Comparison of ENCODE assay signal across 23 cellular contexts in genomic region chr3:151293127-151293526, GRCh38. TPM values are rescaled to one million over a fixed set of nuclear protein-coding genes. Genes with fewer than 3 reads are reported as not detected.
DNase-seq lines count a peak whose midpoint lies in the region; ATAC-seq, FAIRE-seq and TF ChIP-seq lines count a peak whose summit lies in the region.
"Had no signal": no experiment of that assay in that cellular context is flagged by ENCODE, and none has a peak within 500 bp of the region (broad histone marks: within the 10 kb centered on the region; RNA-seq: fewer than 3 reads in every experiment).

No MANE protein-coding gene starts in this region.

- H3K27ac ChIP-seq in mammary epithelial cell (ENCODE audit: insufficient read depth, low read depth, low read length), result peak overlapping the region; percentile 18
- H3K27ac ChIP-seq in GM12878 (ENCODE audit: control insufficient read depth, insufficient read depth), result no peak overlapping the region
- H3K27ac ChIP-seq in mesendoderm (ENCODE audit: low read depth, low read length), result no peak overlapping the region
- H3K27ac ChIP-seq: BLaER1, KMS-11 had no signal

- TF ChIP-seq RAD21 in GM12878 (IDR thresholded peaks at IDR 0.05; ENCODE audit: insufficient read depth, low read depth, low read length), result no peak

- no peak for FAIRE-seq in GM12878 (lab: Jason Lieb, UNC)
- FAIRE-seq: A204.1, D721Med, HepG2, RCC 7860 had no signal

- H2BK120ac ChIP-seq in mesendoderm (ENCODE audit: low read depth, low read length), result no peak overlapping the region

- H3K23ac ChIP-seq in mesendoderm (ENCODE audit: low read length), result no peak overlapping the region

- intact Hi-C loops in mammary epithelial cell (cut with micrococcal nuclease) (no loop called here), MCF 10A (cut with micrococcal nuclease) (no loop called here), GM12878 (cut with micrococcal nuclease; ENCODE audit: unreplicated experiment) (loop anchor here (5.0 kb wide), 2 partner anchors 544 to 624 kb away; no protein-coding TSS in a partner anchor)

- H2BK15ac ChIP-seq in mesendoderm (replicated peaks; ENCODE audit: low read depth), result no peak overlapping the region

- H2AFZ ChIP-seq in mammary epithelial cell (ENCODE audit: low read depth, low read length) (no peak overlapping the region), GM12878 (ENCODE audit: control insufficient read depth, low read depth, low read length) (no peak overlapping the region)

- H3K4ac ChIP-seq in mesendoderm (ENCODE audit: low read depth, low read length), result no peak overlapping the region

- TF ChIP-seq CTCF in mammary epithelial cell (conservative IDR thresholded peaks at IDR 0.05 in 1 of 2, IDR thresholded peaks at IDR 0.05 in 1 of 2; ENCODE audit: extremely low read depth in 1 of 2, insufficient read depth in 1 of 2, low read depth in 1 of 2, low read length in 2 of 2) (no peak), MCF 10A (IDR thresholded peaks at IDR 0.05; ENCODE audit: unreplicated experiment) (no peak), GM12878 (IDR thresholded peaks at IDR 0.05 in 2 of 3, conservative IDR thresholded peaks at IDR 0.05 in 1 of 3; ENCODE audit: control insufficient read depth in 2 of 3, extremely low read depth in 1 of 3, insufficient read depth in 1 of 3, low read depth in 3 of 3, low read length in 3 of 3) (no peak)

- no peaks in the 10 kb centered on the region for H3K9me3 Mint-ChIP-seq in MCF 10A (ENCODE audit: unreplicated experiment)
- H3K9me3 Mint-ChIP-seq: CD8-positive, alpha-beta T cell; HFFc6 had no signal

- H3K27me3 Mint-ChIP-seq in MCF 10A (ENCODE audit: insufficient read depth, unreplicated experiment), result no peaks in the 10 kb centered on the region

- CTCF ChIA-PET in mammary epithelial cell (lab: Charles Lee; ENCODE audit: low non-redundant PET) (no interaction called here), MCF 10A (lab: Yijun Ruan, JAX) (interaction anchor here (0.6 to 3.7 kb wide), 9 partner anchors 8 to 175 kb away, joined by 3 to 26 read pairs (median 5); no protein-coding TSS in a partner anchor), GM12878 (lab: Yijun Ruan, JAX) (interaction anchor here (0.7 to 2.7 kb wide), 8 partner anchors 15 to 137 kb away, joined by 3 to 10 read pairs (median 4); partner anchors contain the start of gene P2RY14)

- no peaks in the 10 kb centered on the region for H3K4me1 ChIP-seq in mammary epithelial cell (ENCODE audit: insufficient read depth, low read length)
- no peaks in the 10 kb centered on the region for H3K4me1 ChIP-seq in GM12878 (ENCODE audit: control insufficient read depth, insufficient read depth, low read length)
- no peaks in the 10 kb centered on the region for H3K4me1 ChIP-seq in mesendoderm (ENCODE audit: control insufficient read depth, low read depth, low read length)
- H3K4me1 ChIP-seq: BLaER1 had no signal

- TF ChIP-seq POLR2A in GM12878 (IDR thresholded peaks at IDR 0.05; ENCODE audit: low read depth, low read length), result no peak

- no peak overlapping the region for H4K5ac ChIP-seq in mesendoderm (ENCODE audit: low read length)

- H3K4me3 ChIP-seq in mammary epithelial cell (replicated peaks in 1 of 3; ENCODE audit: insufficient read depth in 1 of 3, low read depth in 2 of 3, low read length in 3 of 3) (no peak overlapping the region), GM12878 (no peak overlapping the region), mesendoderm (ENCODE audit: low read length) (no peak overlapping the region)
- H3K4me3 ChIP-seq: BLaER1, MG63 had no signal

- H3K36me3 Mint-ChIP-seq in MCF 10A (ENCODE audit: insufficient read depth, unreplicated experiment), result peaks cover 57% of the 10 kb centered on the region
- H3K36me3 Mint-ChIP-seq: CD8-positive, alpha-beta T cell had no signal

- SMC1A ChIA-PET in GM12878 (lab: Charles Lee; ENCODE audit: uncharacterized antibody, unreplicated experiment), result interaction anchor here (0.6 to 1.9 kb wide), 5 partner anchors 11 to 555 kb away, joined by 3 to 10 read pairs (median 3); no protein-coding TSS in a partner anchor

- no peak overlapping the region for H2AK5ac ChIP-seq in mesendoderm (ENCODE audit: low read length)

- dilution Hi-C loops in mammary epithelial cell (cut with HindIII; ENCODE audit: low sequenced_read_pairs), result no loop called here

- H3K18ac ChIP-seq in mesendoderm (ENCODE audit: low read length), result no peak overlapping the region

- no peak overlapping the region for H4K8ac ChIP-seq in mesendoderm (ENCODE audit: low read depth, low read length)

- peaks cover 29% of the 10 kb centered on the region for H3K79me2 ChIP-seq in mammary epithelial cell (ENCODE audit: insufficient read depth, low read length)
- H3K79me2 ChIP-seq in GM12878 (ENCODE audit: control insufficient read depth, insufficient read depth, low read length), result no peaks in the 10 kb centered on the region
- H3K79me2 ChIP-seq in mesendoderm (ENCODE audit: control insufficient read depth, insufficient read depth, low read length), result no peaks in the 10 kb centered on the region

- H3K4me1 Mint-ChIP-seq in MCF 10A (ENCODE audit: insufficient read depth, unreplicated experiment), result no peaks in the 10 kb centered on the region

- H3K79me1 ChIP-seq in mesendoderm (ENCODE audit: low read length), result no peaks in the 10 kb centered on the region

- H4K20me1 ChIP-seq in mammary epithelial cell (ENCODE audit: insufficient read depth, low read length) (peaks cover 4% of the 10 kb centered on the region), GM12878 (ENCODE audit: control insufficient read depth, insufficient read depth) (no peaks in the 10 kb centered on the region)
- H4K20me1 ChIP-seq: BLaER1 had no signal

- 13% methylated on average over 6 of the region's 6 CpGs for WGBS in mammary epithelial cell (ENCODE audit: low coverage, missing lambda C conversion rate)
- WGBS in GM12878 (ENCODE audit: insufficient coverage, insufficient replicate concordance, low lambda C conversion rate, missing lambda C conversion rate), result 1% methylated on average over 6 of the region's 6 CpGs
- WGBS in mesendoderm (ENCODE audit: extremely low coverage, insufficient coverage, low lambda C conversion rate), result no CpG with 5 or more reads among the region's 6 CpGs

- peak; percentile 53 for ATAC-seq in GM12878
- ATAC-seq: CD8-positive, alpha-beta T cell; HepG2 had no signal

- H3K9ac ChIP-seq in mammary epithelial cell (ENCODE audit: insufficient read depth, low read length) (no peak overlapping the region), GM12878 (ENCODE audit: control insufficient read depth, insufficient read depth, low read length) (no peak overlapping the region), mesendoderm (ENCODE audit: low read length) (no peak overlapping the region)
- H3K9ac ChIP-seq: BLaER1, KMS-11 had no signal

- POLR2A ChIA-PET in MCF 10A (lab: Yijun Ruan, JAX) (interaction anchor here (0.6 to 3.0 kb wide), 11 partner anchors 8 to 1745 kb away, joined by 3 to 23 read pairs (median 3); partner anchors contain the start of genes GPR87 and P2RY14), GM12878 (lab: Charles Lee) (no interaction called here)

- H2BK5ac ChIP-seq in mesendoderm (ENCODE audit: low read length), result no peak overlapping the region

- no peak overlapping the region for H3K4me2 ChIP-seq in mammary epithelial cell (ENCODE audit: insufficient read depth, low read depth, low read length)
- H3K4me2 ChIP-seq in GM12878 (ENCODE audit: control insufficient read depth, insufficient read depth), result no peak overlapping the region
- no peak overlapping the region for H3K4me2 ChIP-seq in mesendoderm (ENCODE audit: low read length)
- H3K4me2 ChIP-seq: BLaER1, KMS-11 had no signal

- no peak overlapping the region for H3K4me3 Mint-ChIP-seq in MCF 10A (ENCODE audit: unreplicated experiment)
- H3K4me3 Mint-ChIP-seq: CD8-positive, alpha-beta T cell; HFFc6 had no signal

- BruUV-seq in mammary epithelial cell (replicated peaks; lab: Mats Ljungman, UMichigan), result no TSS peak
- no TSS peak for BruUV-seq in MCF 10A (replicated peaks; lab: Mats Ljungman, UMichigan)
- no TSS peak for BruUV-seq in GM12878 (replicated peaks; lab: Mats Ljungman, UMichigan)

- H3K56ac ChIP-seq in mesendoderm (ENCODE audit: low read length), result no peak overlapping the region

- in situ Hi-C loops in mammary epithelial cell (cut with MboI; ENCODE audit: low sequenced_read_pairs in 2 of 2), result no loop called here
- in situ Hi-C loops in GM12878 (cut with MboI), result no loop called here

- no peaks in the 10 kb centered on the region for H3K27me3 ChIP-seq in mammary epithelial cell (ENCODE audit: insufficient read depth, low read length)
- peaks cover 0 to 2% of the 10 kb centered on the region in 2 experiments; a peak in 2 of 4 replicates for H3K27me3 ChIP-seq in GM12878 (replicated peaks in 1 of 2; ENCODE audit: control insufficient read depth in 2 of 2, insufficient read depth in 2 of 2, low read length in 1 of 2)
- H3K27me3 ChIP-seq in mesendoderm (ENCODE audit: insufficient read depth, low read length, poor library complexity), result no peaks in the 10 kb centered on the region
- H3K27me3 ChIP-seq: BLaER1, MG63 had no signal

- no peak for TF ChIP-seq EP300 in GM12878 (IDR thresholded peaks at IDR 0.05; ENCODE audit: borderline replicate concordance in 1 of 2, control insufficient read depth in 1 of 2, low read depth in 2 of 2, low read length in 2 of 2)

- RAD21 ChIA-PET in GM12878 (lab: Charles Lee; ENCODE audit: unreplicated experiment), result interaction anchor here (0.9 to 1.5 kb wide), 3 partner anchors 66 to 546 kb away, joined by 3 read pairs; no protein-coding TSS in a partner anchor

- no peaks in the 10 kb centered on the region for H3K9me3 ChIP-seq in mammary epithelial cell (replicated peaks; ENCODE audit: insufficient read depth, low read length)
- H3K9me3 ChIP-seq in GM12878 (replicated peaks; ENCODE audit: control insufficient read depth, insufficient read depth, low read length), result no peaks in the 10 kb centered on the region
- H3K9me3 ChIP-seq: BLaER1, MG63 had no signal

- H3K27ac Mint-ChIP-seq in MCF 10A (ENCODE audit: low read depth, unreplicated experiment), result no peak overlapping the region
- H3K27ac Mint-ChIP-seq: CD8-positive, alpha-beta T cell; HFFc6 had no signal

- peak; percentile 56 for DNase-seq in mammary epithelial cell
- DNase-seq in MCF 10A (ENCODE audit: unreplicated experiment), result no peak
- DNase-seq in GM12878 (ENCODE audit: low read depth, low spot score), result no peak
- DNase-seq in mesendoderm, result peak; percentile 54
- no peak for DNase-seq in NOMO-1 treated with dmso at 0.1 percent for 144 hours (lab: John Stamatoyannopoulos, UW; ENCODE audit: unreplicated experiment)
- DNase-seq in GF-D8 (lab: John Stamatoyannopoulos, UW), result no peak
- DNase-seq in effector CD4-positive, alpha-beta T cell, result no peak
- DNase-seq: CD8-positive, alpha-beta T cell; DMS79 treated with DMSO at 0.1 percent for 48 hours; GOT3; HFFc6; MG63; NCI-H1092 treated with DMSO at 0.1 percent for 48 hours; NCI-H1694; NCI-H524; SHP77 had no signal

- H3K36me3 ChIP-seq in mammary epithelial cell (ENCODE audit: insufficient read depth, low read length) (peaks cover 43% of the 10 kb centered on the region), GM12878 (ENCODE audit: control insufficient read depth in 2 of 2, insufficient read depth in 2 of 2, low read length in 1 of 2) (no peaks in the 10 kb centered on the region), mesendoderm (ENCODE audit: control insufficient read depth, insufficient read depth, low read length) (no peaks in the 10 kb centered on the region)
- H3K36me3 ChIP-seq: BLaER1, MG63 had no signal

RNA-seq across cellular contexts. Expression of gene P2RY14, which starts 14.8 kb away (rescaled TPM):
- total RNA-seq in mammary epithelial cell, result not detected
- not detected for polyA plus RNA-seq in mammary epithelial cell
- polyA minus RNA-seq in mammary epithelial cell, result not detected
- total RNA-seq in MCF 10A (2022), result not detected in 2 replicates
- not detected in 2 replicates for total RNA-seq in GM12878 (2013; cell fraction: nucleolus; rRNA removed)
- total RNA-seq in GM12878 (2014; rRNA removed), result 0.06 TPM in 1 of 2 replicates, not detected in the other
- total RNA-seq in GM12878 (2014; rRNA removed; fragmentation: Illumina TruSeq; extraction: Trizol), result 0.05 TPM in 1 of 2 replicates, not detected in the other
- not detected in 2 replicates for total RNA-seq in GM12878 (2021)
- polyA plus RNA-seq in GM12878 (2011; ENCODE audit: low read depth), result not detected
- not detected in 2 replicates for polyA plus RNA-seq in GM12878 (2011; rRNA removed)
- polyA plus RNA-seq in GM12878 (2011; cell fraction: cytosol; rRNA removed), result not detected in 2 replicates
- not detected in 2 replicates for polyA plus RNA-seq in GM12878 (2011; cell fraction: nucleus; rRNA removed)
- polyA plus RNA-seq in GM12878 (2012), result not detected in 2 replicates
- polyA plus RNA-seq in GM12878 (2014; fragmentation: Illumina TruSeq; extraction: Trizol), result 0.10 and 0.28 TPM in 2 replicates
- polyA plus RNA-seq in GM12878 (2014; fragmentation: Nextera tagmentation; extraction: Ambion mirVana), result not detected
- 0.06 and 0.37 TPM in 2 replicates for polyA plus RNA-seq in GM12878 (2014; rRNA removed)
- polyA plus RNA-seq in GM12878 (2016; fragmentation: Nextera tagmentation; extraction: Ambion mirVana), result not detected
- polyA minus RNA-seq in GM12878 (2011; rRNA and poly(A)+ RNA removed), result not detected in 2 replicates
- not detected in 2 replicates for polyA minus RNA-seq in GM12878 (2011; cell fraction: cytosol; rRNA and poly(A)+ RNA removed)
- polyA minus RNA-seq in GM12878 (2011; cell fraction: nucleus; rRNA and poly(A)+ RNA removed), result not detected in 2 replicates
- polyA plus RNA-seq in mesendoderm (2013, experiment 1 of 2), result 0.01 TPM
- 0.03 TPM for polyA plus RNA-seq in mesendoderm (2013, experiment 2 of 2)
- total RNA-seq: G401, HepG2, HFFc6 had no signal
- polyA plus RNA-seq: HepG2 had no signal

RNA-seq across cellular contexts. Expression of gene GPR87, which starts 23.5 kb away (rescaled TPM):
- total RNA-seq in mammary epithelial cell (10 to 100 TPM; 66.1 to 78.7 TPM), MCF 10A (2022) (41.9 and 51.8 TPM in 2 replicates), GM12878 (2014; rRNA removed) (0.06 TPM in 1 of 2 replicates, not detected in the other), GM12878 (2014; rRNA removed; fragmentation: Illumina TruSeq; extraction: Trizol) (not detected in 2 replicates), GM12878 (2021) (not detected in 2 replicates)
- polyA plus RNA-seq in mammary epithelial cell (88.9 TPM), GM12878 (2011; rRNA removed) (not detected in 2 replicates), GM12878 (2014; fragmentation: Illumina TruSeq; extraction: Trizol) (0.10 TPM in 1 of 2 replicates, not detected in the other), GM12878 (2014; fragmentation: Nextera tagmentation; extraction: Ambion mirVana) (under 1 TPM in 1 of 2 experiments, not detected in 1; 0.16 TPM), GM12878 (2014; rRNA removed) (0.08 TPM in 1 of 2 replicates, not detected in the other), GM12878 (2016; fragmentation: Nextera tagmentation; extraction: Ambion mirVana) (under 1 TPM; 0.21 to 0.27 TPM)
- polyA minus RNA-seq in mammary epithelial cell, result 41.7 TPM
- not detected in 2 replicates for total RNA-seq in GM12878 (2013; cell fraction: nucleolus; rRNA removed)
- polyA plus RNA-seq in GM12878 (2011; ENCODE audit: low read depth), result not detected
- polyA plus RNA-seq in GM12878 (2011; cell fraction: cytosol; rRNA removed), result not detected in 2 replicates
- not detected in 2 replicates for polyA plus RNA-seq in GM12878 (2011; cell fraction: nucleus; rRNA removed)
- polyA plus RNA-seq in GM12878 (2012), result 0.14 TPM in 1 of 2 replicates, not detected in the other
- not detected in 2 replicates for polyA minus RNA-seq in GM12878 (2011; rRNA and poly(A)+ RNA removed)
- not detected in 2 replicates for polyA minus RNA-seq in GM12878 (2011; cell fraction: cytosol; rRNA and poly(A)+ RNA removed)
- not detected in 2 replicates for polyA minus RNA-seq in GM12878 (2011; cell fraction: nucleus; rRNA and poly(A)+ RNA removed)
- 0.70 TPM for polyA plus RNA-seq in mesendoderm (2013, experiment 1 of 2)
- polyA plus RNA-seq in mesendoderm (2013, experiment 2 of 2), result 0.55 TPM
- total RNA-seq: CD8-positive, alpha-beta T cell; HepG2; HFFc6 had no signal
- polyA plus RNA-seq: HepG2 had no signal

RNA-seq across cellular contexts. Expression of gene P2RY13, which starts 36.2 kb away (rescaled TPM):
- total RNA-seq in mammary epithelial cell (not detected), MCF 10A (2022) (not detected in 2 replicates), GM12878 (2014; rRNA removed) (not detected in 2 replicates), GM12878 (2014; rRNA removed; fragmentation: Illumina TruSeq; extraction: Trizol) (not detected in 2 replicates), GM12878 (2021) (not detected in 2 replicates)
- polyA plus RNA-seq in mammary epithelial cell (not detected), GM12878 (2011; rRNA removed) (not detected in 2 replicates), GM12878 (2014; fragmentation: Illumina TruSeq; extraction: Trizol) (not detected in 2 replicates), GM12878 (2014; fragmentation: Nextera tagmentation; extraction: Ambion mirVana) (not detected), GM12878 (2014; rRNA removed) (not detected in 2 replicates), GM12878 (2016; fragmentation: Nextera tagmentation; extraction: Ambion mirVana) (not detected)
- not detected for polyA minus RNA-seq in mammary epithelial cell
- total RNA-seq in GM12878 (2013; cell fraction: nucleolus; rRNA removed), result not detected in 2 replicates
- not detected for polyA plus RNA-seq in GM12878 (2011; ENCODE audit: low read depth)
- polyA plus RNA-seq in GM12878 (2011; cell fraction: cytosol; rRNA removed), result not detected in 2 replicates
- polyA plus RNA-seq in GM12878 (2011; cell fraction: nucleus; rRNA removed), result not detected in 2 replicates
- not detected in 2 replicates for polyA plus RNA-seq in GM12878 (2012)
- polyA minus RNA-seq in GM12878 (2011; rRNA and poly(A)+ RNA removed), result not detected in 2 replicates
- polyA minus RNA-seq in GM12878 (2011; cell fraction: cytosol; rRNA and poly(A)+ RNA removed), result not detected in 2 replicates
- not detected in 2 replicates for polyA minus RNA-seq in GM12878 (2011; cell fraction: nucleus; rRNA and poly(A)+ RNA removed)
- polyA plus RNA-seq in mesendoderm (2013, experiment 1 of 2), result not detected
- polyA plus RNA-seq in mesendoderm (2013, experiment 2 of 2), result not detected
- total RNA-seq: CD8-positive, alpha-beta T cell; G401; HepG2; HFFc6 had no signal
- polyA plus RNA-seq: HepG2 had no signal

Comparison
In these comparisons a context has a peak if more than half of its experiments do, and no peak if none do; other contexts are left out.
1. DNase-seq: peak in mammary epithelial cell (single experiment) and mesendoderm (single experiment); none in MCF 10A (single experiment), GM12878 (single experiment), NOMO-1 treated with dmso at 0.1 percent for 144 hours (single experiment), GF-D8 (single experiment) and effector CD4-positive, alpha-beta T cell (single experiment).
2. RNA of gene GPR87, which starts 23.5 kb away (total RNA-seq): 66.1 to 78.7 TPM in mammary epithelial cell and 41.9 to 51.8 TPM in MCF 10A; 0.06 TPM in GM12878; every median in the first group is over 10 times any median in the second.